1 cellular context compared by ENCODE assay signal in genomic region chr1:183567584-183567983, GRCh38.
TF ChIP-seq lines count a peak whose summit lies in the region.

No MANE protein-coding gene starts in this region.

TF ChIP-seq in K562, 482 proteins besides CTCF, POLR2A, EP300 and RAD21 (continued from another document and continues in another):
- no peak for TF ChIP-seq SNRNP70 (optimal IDR thresholded peaks at IDR 0.05; ENCODE audit: low read depth, low read length)
- peak; percentile 87 for TF ChIP-seq RAD51 (IDR thresholded peaks at IDR 0.05; ENCODE audit: borderline replicate concordance, low read depth)
- peak; percentile 97 for TF ChIP-seq BHLHE40 (IDR thresholded peaks at IDR 0.05; ENCODE audit: low read length)
- no peak for TF ChIP-seq XRCC5 (IDR thresholded peaks at IDR 0.05; ENCODE audit: low read depth, low read length)
- TF ChIP-seq MCM5 (IDR thresholded peaks at IDR 0.05; ENCODE audit: low read depth), result no peak
- TF ChIP-seq CUX1 (CRISPR knock-in tag; IDR thresholded peaks at IDR 0.05), result no peak
- TF ChIP-seq TGIF2 (CRISPR knock-in tag; IDR thresholded peaks at IDR 0.05), result no peak
- TF ChIP-seq CGGBP1 (CRISPR knock-in tag; IDR thresholded peaks at IDR 0.05), result no peak
- no peak for TF ChIP-seq ZNF780A (CRISPR knock-in tag; IDR thresholded peaks at IDR 0.05)
- no peak for TF ChIP-seq ZNF134 (CRISPR knock-in tag; conservative IDR thresholded peaks at IDR 0.05)
- TF ChIP-seq EP400 (IDR thresholded peaks at IDR 0.05), result no peak
- TF ChIP-seq FOXP4 (CRISPR knock-in tag; IDR thresholded peaks at IDR 0.05; ENCODE audit: borderline replicate concordance), result no peak
- no peak; the same call in 1 of the 2 replicates for TF ChIP-seq MAX (CRISPR knock-in tag; IDR thresholded peaks at IDR 0.05)
- TF ChIP-seq ZNF41 (CRISPR knock-in tag; conservative IDR thresholded peaks at IDR 0.05), result peak; percentile 79; the same call in 1 of the 2 replicates
- TF ChIP-seq RBM15 (IDR thresholded peaks at IDR 0.05; ENCODE audit: insufficient read depth, low read length), result no peak
- TF ChIP-seq ATF3 (IDR thresholded peaks at IDR 0.05), result 0 out of 2 replicates have a peak, but pooled peaks have one; percentile 6
- TF ChIP-seq ATF3 (CRISPR knock-in tag; conservative IDR thresholded peaks at IDR 0.05), result no peak
- no peak for TF ChIP-seq POLR2AphosphoS2 (IDR thresholded peaks at IDR 0.05; ENCODE audit: low read length)
- TF ChIP-seq GABPB2 (CRISPR knock-in tag; conservative IDR thresholded peaks at IDR 0.05), result no peak
- 0 out of 2 replicates have a peak, but pooled peaks have one; percentile 3 for TF ChIP-seq HDGF (IDR thresholded peaks at IDR 0.05)
- no peak for TF ChIP-seq ZNF707 (CRISPR knock-in tag; conservative IDR thresholded peaks at IDR 0.05)
- no peak for TF ChIP-seq ZNF121 (CRISPR knock-in tag; conservative IDR thresholded peaks at IDR 0.05)
- no peak for TF ChIP-seq PHF8 (IDR thresholded peaks at IDR 0.05; ENCODE audit: borderline replicate concordance, low read length)
- no peak for TF ChIP-seq ZNF717 (CRISPR knock-in tag; IDR thresholded peaks at IDR 0.05)
- TF ChIP-seq RBBP5 (IDR thresholded peaks at IDR 0.05; ENCODE audit: borderline replicate concordance, insufficient read depth, low read length, poor library complexity, severe bottlenecking), result no peak
- no peak for TF ChIP-seq XRCC4 (IDR thresholded peaks at IDR 0.05; ENCODE audit: extremely low read depth, insufficient read depth, insufficient read length)
- TF ChIP-seq DDX20 (tag; IDR thresholded peaks at IDR 0.05; ENCODE audit: low read depth), result no peak
- no peak for TF ChIP-seq FOS (IDR thresholded peaks at IDR 0.05; ENCODE audit: extremely low read depth, insufficient read length)
- no peak for TF ChIP-seq NR4A1 (CRISPR knock-in tag; IDR thresholded peaks at IDR 0.05)
- TF ChIP-seq NR4A1 (tag; IDR thresholded peaks at IDR 0.05), result no peak
- no peak for TF ChIP-seq NR3C1 (CRISPR knock-in tag; IDR thresholded peaks at IDR 0.05)
- TF ChIP-seq HEY1 (CRISPR knock-in tag; IDR thresholded peaks at IDR 0.05; ENCODE audit: borderline replicate concordance), result no peak
- TF ChIP-seq KLF16 (IDR thresholded peaks at IDR 0.05), result peak; percentile 68; the same call in 1 of the 2 replicates
- no peak for TF ChIP-seq PREB (CRISPR knock-in tag; IDR thresholded peaks at IDR 0.05)
- no peak for TF ChIP-seq ZNF280A (IDR thresholded peaks at IDR 0.05; ENCODE audit: low read depth, partially characterized antibody)
- TF ChIP-seq NONO (IDR thresholded peaks at IDR 0.05; ENCODE audit: low read depth in 2 of 2, low read length in 1 of 2), result no peak
- TF ChIP-seq PHTF2 (CRISPR knock-in tag; IDR thresholded peaks at IDR 0.05), result no peak
- TF ChIP-seq FOXA1 (IDR thresholded peaks at IDR 0.05; ENCODE audit: borderline replicate concordance), result no peak
- TF ChIP-seq ZNF174 (CRISPR knock-in tag; IDR thresholded peaks at IDR 0.05), result no peak
- no peak for TF ChIP-seq PRMT5 (CRISPR knock-in tag; IDR thresholded peaks at IDR 0.05)
- TF ChIP-seq HNRNPUL1 (IDR thresholded peaks at IDR 0.05; ENCODE audit: low read length), result no peak
- TF ChIP-seq VEZF1 (CRISPR knock-in tag; IDR thresholded peaks at IDR 0.05), result peak; percentile 87
- no peak for TF ChIP-seq PHB (CRISPR knock-in tag; IDR thresholded peaks at IDR 0.05)
- TF ChIP-seq GTF2B (IDR thresholded peaks at IDR 0.05; ENCODE audit: extremely low read depth, insufficient read length), result no peak
- TF ChIP-seq U2AF1 (optimal IDR thresholded peaks at IDR 0.05; ENCODE audit: low read depth, low read length), result no peak
- no peak for TF ChIP-seq ZNF324 (CRISPR knock-in tag; IDR thresholded peaks at IDR 0.05)
- no peak for TF ChIP-seq E2F1 (CRISPR knock-in tag; IDR thresholded peaks at IDR 0.05)
- no peak for TF ChIP-seq CCAR2 (IDR thresholded peaks at IDR 0.05; ENCODE audit: low read depth, low read length)
- no peak for TF ChIP-seq U2AF2 (optimal IDR thresholded peaks at IDR 0.05; ENCODE audit: low read depth, low read length)
- no peak for TF ChIP-seq PTBP1 (IDR thresholded peaks at IDR 0.05; ENCODE audit: low read depth, low read length)
- no peak for TF ChIP-seq MAFG (tag; conservative IDR thresholded peaks at IDR 0.05)
- TF ChIP-seq MED1 (CRISPR knock-in tag; IDR thresholded peaks at IDR 0.05; ENCODE audit: borderline replicate concordance), result no peak; the same call in 1 of the 2 replicates
- TF ChIP-seq MLLT1 (IDR thresholded peaks at IDR 0.05), result peak in 1 of 2 experiments; percentile 94; a peak in 2 of 4 replicates
- no peak for TF ChIP-seq CC2D1A (IDR thresholded peaks at IDR 0.05)
- no peak for TF ChIP-seq TARDBP (IDR thresholded peaks at IDR 0.05)
